Comparison of ENCODE assay signal across 8 cellular contexts in genomic region chr17:35345926-35346771, GRCh38. TPM values are rescaled to one million over a fixed set of nuclear protein-coding genes. Genes with fewer than 3 reads are reported as not detected.
DNase-seq lines count a peak whose midpoint lies in the region; ATAC-seq lines count a peak whose summit lies in the region.

No MANE protein-coding gene starts in this region.

- H3K4me3 ChIP-seq in BLaER1 treated with 17β-estradiol and CSF1 and Interleukin-3, amounts not matched to agents 10 nM and 100 nM = peak overlapping the region; percentile 46 to 67 (median 57)

- DNase-seq in activated T-cell treated with anti-CD3 and anti-CD28 coated beads, Interleukin-2, amount 50 U/mL, for 72 hours = peak; percentile 18 to 19
- peak; percentile 13 for DNase-seq in foreskin melanocyte
- peak; percentile 65 for DNase-seq in natural killer cell treated with Interleukin-12 subunit alpha and Interleukin-12 subunit beta and Interleukin-15 and Interleukin-18, amount 100 ng/mL, for 72 hours (ENCODE audit: low spot score)

- H3K27ac Mint-ChIP-seq in IgD-negative memory B cell = peak overlapping the region in 2 of 3 donors; percentile 69 to 92
- peak overlapping the region; percentile 83 for H3K27ac Mint-ChIP-seq in activated T-cell treated with anti-CD3 and anti-CD28 coated beads, Interleukin-2, amount 50 U/mL, for 72 hours
- peak overlapping the region; percentile 76 to 93 for H3K27ac Mint-ChIP-seq in natural killer cell treated with Interleukin-12 subunit alpha and Interleukin-12 subunit beta and Interleukin-15 and Interleukin-18, amount 100 ng/mL, for 72 hours

- peaks cover 32 to 40% (median 35%) of the 10 kb centered on the region in 3 donors for H3K4me1 Mint-ChIP-seq in IgD-negative memory B cell
- H3K4me1 Mint-ChIP-seq in activated T-cell treated with anti-CD3 and anti-CD28 coated beads, Interleukin-2, amount 50 U/mL, for 72 hours (ENCODE audit: low read depth) = peaks cover 34% of the 10 kb centered on the region
- H3K4me1 Mint-ChIP-seq in natural killer cell treated with Interleukin-12 subunit alpha and Interleukin-12 subunit beta and Interleukin-15 and Interleukin-18, amount 100 ng/mL, for 72 hours (ENCODE audit: low read depth in 2 of 2) = peaks cover 36 to 53% of the 10 kb centered on the region in 2 donors

- peaks cover 56 to 85% (median 73%) of the 10 kb centered on the region in 10 experiments for H3K4me1 ChIP-seq in BLaER1 treated with 17β-estradiol and CSF1 and Interleukin-3, amounts not matched to agents 10 nM and 100 nM

- H3K36me3 Mint-ChIP-seq in IgD-negative memory B cell = no peaks in the 10 kb centered on the region
- H3K36me3 Mint-ChIP-seq in activated T-cell treated with anti-CD3 and anti-CD28 coated beads, Interleukin-2, amount 50 U/mL, for 72 hours (ENCODE audit: insufficient read depth in 2 of 2) = peaks cover 5 to 10% of the 10 kb centered on the region in 2 donors
- no peaks in the 10 kb centered on the region for H3K36me3 Mint-ChIP-seq in natural killer cell treated with Interleukin-12 subunit alpha and Interleukin-12 subunit beta and Interleukin-15 and Interleukin-18, amount 100 ng/mL, for 72 hours

- ATAC-seq in activated T-cell treated with anti-CD3 and anti-CD28 coated beads, Interleukin-2, amount 50 U/mL, for 72 hours (replicated peaks in 1 of 2) = peak; percentile 57 to 58
- ATAC-seq in natural killer cell treated with Interleukin-12 subunit alpha and Interleukin-12 subunit beta and Interleukin-15 and Interleukin-18, amount 100 ng/mL, for 72 hours = peak; percentile 76 to 83
- ATAC-seq in GM21619 (IDR thresholded peaks at IDR 0.05; ENCODE audit: unreplicated experiment) = no peak
- no peak for ATAC-seq in GM18867 (IDR thresholded peaks at IDR 0.05; ENCODE audit: unreplicated experiment)
- ATAC-seq in HG02870 (IDR thresholded peaks at IDR 0.05; ENCODE audit: unreplicated experiment) = no peak

- peaks cover 4 to 13% (median 6%) of the 10 kb centered on the region in 11 experiments; a peak in 16 of 22 replicates for H4K20me1 ChIP-seq in BLaER1 treated with 17β-estradiol and CSF1 and Interleukin-3, amounts not matched to agents 10 nM and 100 nM

- H3K9me3 Mint-ChIP-seq in IgD-negative memory B cell = no peaks in the 10 kb centered on the region
- peaks cover 0 to 3% of the 10 kb centered on the region in 2 donors for H3K9me3 Mint-ChIP-seq in activated T-cell treated with anti-CD3 and anti-CD28 coated beads, Interleukin-2, amount 50 U/mL, for 72 hours
- no peaks in the 10 kb centered on the region for H3K9me3 Mint-ChIP-seq in natural killer cell treated with Interleukin-12 subunit alpha and Interleukin-12 subunit beta and Interleukin-15 and Interleukin-18, amount 100 ng/mL, for 72 hours

- peaks cover 10 to 35% (median 31%) of the 10 kb centered on the region in 11 experiments; a peak in 20 of 22 replicates for H3K9me3 ChIP-seq in BLaER1 treated with 17β-estradiol and CSF1 and Interleukin-3, amounts not matched to agents 10 nM and 100 nM (replicated peaks in 1 of 11)

- peak overlapping the region; percentile 44 to 97 (median 90) for H3K4me3 Mint-ChIP-seq in IgD-negative memory B cell
- peak overlapping the region; percentile 92 for H3K4me3 Mint-ChIP-seq in activated T-cell treated with anti-CD3 and anti-CD28 coated beads, Interleukin-2, amount 50 U/mL, for 72 hours
- H3K4me3 Mint-ChIP-seq in natural killer cell treated with Interleukin-12 subunit alpha and Interleukin-12 subunit beta and Interleukin-15 and Interleukin-18, amount 100 ng/mL, for 72 hours = peak overlapping the region; percentile 85

- peak overlapping the region; percentile 89 to 96 (median 93) for H3K4me2 ChIP-seq in BLaER1 treated with 17β-estradiol and CSF1 and Interleukin-3, amounts not matched to agents 10 nM and 100 nM

- H3K9ac ChIP-seq in BLaER1 treated with 17β-estradiol and CSF1 and Interleukin-3, amounts not matched to agents 10 nM and 100 nM = peak overlapping the region; percentile 76 to 88 (median 83)

- no peaks in the 10 kb centered on the region for H3K27me3 Mint-ChIP-seq in IgD-negative memory B cell
- H3K27me3 Mint-ChIP-seq in activated T-cell treated with anti-CD3 and anti-CD28 coated beads, Interleukin-2, amount 50 U/mL, for 72 hours (ENCODE audit: low read depth) = peaks cover 21% of the 10 kb centered on the region
- H3K27me3 Mint-ChIP-seq in natural killer cell treated with Interleukin-12 subunit alpha and Interleukin-12 subunit beta and Interleukin-15 and Interleukin-18, amount 100 ng/mL, for 72 hours = no peaks in the 10 kb centered on the region

- peak overlapping the region; percentile 78 to 98 (median 93) for H3K27ac ChIP-seq in BLaER1 treated with 17β-estradiol and CSF1 and Interleukin-3, amounts not matched to agents 10 nM and 100 nM

- peaks cover 14 to 34% (median 24%) of the 10 kb centered on the region in 11 experiments for H3K36me3 ChIP-seq in BLaER1 treated with 17β-estradiol and CSF1 and Interleukin-3, amounts not matched to agents 10 nM and 100 nM

- H3K27me3 ChIP-seq in BLaER1 treated with 17β-estradiol and CSF1 and Interleukin-3, amounts not matched to agents 10 nM and 100 nM = no peaks in the 10 kb centered on the region

RNA-seq across cellular contexts. Expression of gene SLFN11, which starts 27.3 kb away (rescaled TPM):
- 11.2 TPM for polyA plus RNA-seq in IgD-negative memory B cell
- total RNA-seq in activated T-cell treated with anti-CD3 and anti-CD28 coated beads, Interleukin-2, amount 50 U/mL, for 72 hours = 10 to 100 TPM; 37.1 to 64.7 TPM
- 100 to 1,000 TPM; 139 to 149 TPM for total RNA-seq in natural killer cell treated with Interleukin-12 subunit alpha and Interleukin-12 subunit beta and Interleukin-15 and Interleukin-18, amount 100 ng/mL, for 72 hours

Comparison
In these comparisons a context has a peak if more than half of its experiments do, and no peak if none do; other contexts are left out.
1. ATAC-seq: peak in activated T-cell treated with anti-CD3 and anti-CD28 coated beads, Interleukin-2, amount 50 U/mL, for 72 hours (2 of 2) and natural killer cell treated with Interleukin-12 subunit alpha and Interleukin-12 subunit beta and Interleukin-15 and Interleukin-18, amount 100 ng/mL, for 72 hours (2 of 2); none in GM21619 (single experiment), GM18867 (single experiment) and HG02870 (single experiment).
2. DNase-seq: peak in every context shown above with its lines; median percentile 65 in natural killer cell treated with Interleukin-12 subunit alpha and Interleukin-12 subunit beta and Interleukin-15 and Interleukin-18, amount 100 ng/mL, for 72 hours; 18 in activated T-cell treated with anti-CD3 and anti-CD28 coated beads, Interleukin-2, amount 50 U/mL, for 72 hours; 13 in foreskin melanocyte.
3. Peak in every context shown above with its lines, with median percentiles within 50 percentile points of each other: H3K27ac Mint-ChIP-seq and H3K4me3 Mint-ChIP-seq.